ENCODE assay signal across 7 cellular contexts in genomic region chr5:58930520-58930919, GRCh38.
"Had no signal": no experiment of that assay in that cellular context is flagged by ENCODE, and none has a peak within 500 bp of the region (broad histone marks: within the 10 kb centered on the region; RNA-seq: fewer than 3 reads in every experiment).

No MANE protein-coding gene starts in this region.

- H3K9me3 Mint-ChIP-seq: GM23338, H9 had no signal

- H2AFZ ChIP-seq: GM23338 had no signal

- ATAC-seq: GM23338, K562 had no signal

- FAIRE-seq: H1, H54, K562 had no signal

- H3K4me3 Mint-ChIP-seq: GM23338, H9 had no signal

- H3K4me2 ChIP-seq: GM23338 had no signal

- DNase-seq: H9, HCEC 1CT, IMR-90 had no signal

- H3K4me3 ChIP-seq: GM23338, K562 had no signal

- H3K27ac Mint-ChIP-seq: GM23338, H9 had no signal
